ENCODE assay signal across 8 cellular contexts in the genomic region with DNA sequence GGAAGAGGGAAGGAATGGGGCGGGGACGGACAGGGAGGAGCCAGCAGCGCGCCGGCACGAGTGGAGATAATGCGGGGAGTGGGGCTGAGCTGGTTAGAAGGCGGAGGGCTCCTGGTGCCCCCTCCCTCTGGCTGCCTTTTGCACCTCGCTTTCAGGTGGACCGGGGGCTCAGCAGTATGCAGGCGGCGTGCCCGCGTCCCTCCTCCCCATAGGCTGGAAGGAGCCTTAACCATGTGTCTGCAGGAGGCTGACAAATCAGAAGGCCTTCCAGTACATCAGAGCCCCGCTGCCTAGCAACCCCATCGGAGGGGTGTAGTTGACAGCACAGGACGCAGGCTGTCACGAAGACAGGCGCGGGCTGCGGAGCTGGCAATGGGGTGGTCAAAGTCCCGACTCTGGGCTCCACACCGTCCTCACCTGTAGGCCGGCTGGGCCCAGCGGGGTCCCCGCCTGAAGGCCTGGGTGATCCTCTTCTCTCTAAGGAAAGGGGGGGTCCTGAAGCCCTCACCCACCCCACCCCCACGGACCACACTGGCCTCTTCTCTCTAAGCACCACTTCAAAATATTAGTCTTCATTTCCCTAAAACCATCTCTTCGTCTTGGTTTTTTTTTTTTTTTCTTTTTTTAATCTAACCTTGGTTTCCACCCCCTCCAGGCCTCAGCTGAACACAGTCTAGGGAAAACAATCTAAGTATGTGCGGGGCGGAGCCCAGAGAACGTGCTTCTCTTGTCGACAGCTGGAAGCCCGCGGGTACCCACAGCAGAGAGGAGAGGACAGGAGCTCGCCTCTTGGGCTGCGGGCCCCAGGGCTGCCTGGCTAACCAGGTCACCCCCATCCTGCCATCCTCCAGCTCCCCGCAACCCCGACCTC. TPM values are rescaled to one million over a fixed set of nuclear protein-coding genes. Genes with fewer than 3 reads are reported as not detected.
A peak's percentile ranks its signal among the peaks of the same experiment; 100 is the strongest.
DNase-seq lines count a peak whose midpoint lies in the region; ATAC-seq and TF ChIP-seq lines count a peak whose summit lies in the region.

No MANE protein-coding gene starts in this region.

- H3K4me3 Mint-ChIP-seq in IgD-negative memory B cell: peak overlapping the region; percentile 88 to 96 (median 90)

- peak; percentile 77 for DNase-seq in DMS79 (lab: John Stamatoyannopoulos, UW)
- DNase-seq in SIG-M5 (lab: John Stamatoyannopoulos, UW): peak; percentile 86
- peak in 1 of 2 donors; percentile 51 for DNase-seq in activated naive CD4-positive, alpha-beta T cell treated with anti-CD3 and anti-CD28 coated beads, Interleukin-2, amount 50 U/mL, for 72 hours (ENCODE audit: low spot score in 2 of 2)
- peak; percentile 54 for DNase-seq in glomerular visceral epithelial cell (ENCODE audit: extremely low spot score)
- peak; percentile 68 for DNase-seq in omental fat pad (ENCODE audit: low spot score)
- DNase-seq in ureter (ENCODE audit: low spot score): peak; percentile 83

- H3K27ac Mint-ChIP-seq in IgD-negative memory B cell: peak overlapping the region; percentile 95 to 99 (median 96)
- peak overlapping the region in 1 of 2 donors; percentile 57 for H3K27ac Mint-ChIP-seq in activated naive CD4-positive, alpha-beta T cell treated with anti-CD3 and anti-CD28 coated beads, Interleukin-2, amount 50 U/mL, for 72 hours

- TF ChIP-seq CTCF in omental fat pad (IDR thresholded peaks at IDR 0.05): no peak

- peaks cover 29 to 41% (median 39%) of the 10 kb centered on the region in 3 donors for H3K4me1 Mint-ChIP-seq in IgD-negative memory B cell

- H3K27me3 Mint-ChIP-seq in IgD-negative memory B cell: no peaks in the 10 kb centered on the region

- H3K36me3 Mint-ChIP-seq in IgD-negative memory B cell: peaks cover 2% of the 10 kb centered on the region
- H3K36me3 Mint-ChIP-seq in activated naive CD4-positive, alpha-beta T cell treated with anti-CD3 and anti-CD28 coated beads, Interleukin-2, amount 50 U/mL, for 72 hours: peaks cover 0 to 4% of the 10 kb centered on the region in 2 donors

- H3K9me3 Mint-ChIP-seq in IgD-negative memory B cell: no peaks in the 10 kb centered on the region
- no peaks in the 10 kb centered on the region for H3K9me3 Mint-ChIP-seq in activated naive CD4-positive, alpha-beta T cell treated with anti-CD3 and anti-CD28 coated beads, Interleukin-2, amount 50 U/mL, for 72 hours

- ATAC-seq in GM21528 (IDR thresholded peaks at IDR 0.05; ENCODE audit: low FRiP score, unreplicated experiment) (peak; percentile 47), omental fat pad (ENCODE audit: low FRiP score) (peak; percentile 66)
- peak; percentile 8 to 77 for ATAC-seq in activated naive CD4-positive, alpha-beta T cell treated with anti-CD3 and anti-CD28 coated beads, Interleukin-2, amount 50 U/mL, for 72 hours

RNA-seq across cellular contexts. Expression of a gene that starts 44.5 kb away (rescaled TPM):
- 49.0 TPM for polyA plus RNA-seq in IgD-negative memory B cell
- total RNA-seq in activated naive CD4-positive, alpha-beta T cell treated with anti-CD3 and anti-CD28 coated beads, Interleukin-2, amount 50 U/mL, for 72 hours: 10 to 100 TPM; 28.9 to 66.8 TPM
- total RNA-seq in omental fat pad (10 to 100 TPM; 14.8 to 27.0 (median 16.7) TPM), ureter (23.7 TPM)
